ENCODE assay signal across 26 cellular contexts in genomic region chr2:2889141-2889540, GRCh38.
"Had no signal": no experiment of that assay in that cellular context is flagged by ENCODE, and none has a peak within 500 bp of the region (broad histone marks: within the 10 kb centered on the region; RNA-seq: fewer than 3 reads in every experiment).

No MANE protein-coding gene starts in this region.

- DNase-seq: occipital lobe; ovary; psoas muscle; right cardiac atrium; sigmoid colon; small intestine; stimulated activated CD4-positive, alpha-beta T cell treated with anti-CD3 and anti-CD28 coated beads, Interleukin-15, amount 100 ng/mL, for 24 hours; stimulated activated CD4-positive, alpha-beta T cell treated with anti-CD3 and anti-CD28 coated beads, Interleukin-2, amount 100 ng/mL, for 24 hours; stimulated activated CD4-positive, alpha-beta T cell treated with anti-CD3 and anti-CD28 coated beads, Interleukin-2, amount 100 ng/mL, for 48 hours; stimulated activated CD4-positive, alpha-beta T cell treated with anti-CD3 and anti-CD28 coated beads, Interleukin-4, amount 100 ng/mL, for 24 hours; stimulated activated naive B cell treated with anti-CD40 and anti-IgM and Interleukin-4, amounts not matched to agents 10 μg/mL and 1 μg/mL and 100 μg/mL, for 72 hours; stimulated activated naive CD4-positive, alpha-beta T cell treated with Interleukin-2 at 50 U/mL for 16 hours; stomach; thyroid gland; trophoblast cell; upper lobe of left lung had no signal

- H3K9me3 Mint-ChIP-seq: natural killer cell treated with Interleukin-12 subunit alpha and Interleukin-12 subunit beta and Interleukin-15 and Interleukin-18, amount 100 ng/mL, for 72 hours; stimulated activated effector memory CD8-positive, alpha-beta T cell treated with anti-CD3 and anti-CD28 coated beads, Interleukin-12 subunit alpha, Interleukin-12 subunit beta, amount 100 ng/mL, for 72 hours; stimulated activated naive B cell treated with anti-CD40 and anti-IgM and Interleukin-4, amounts not matched to agents 10 μg/mL and 1 μg/mL and 100 μg/mL, for 72 hours; stimulated activated naive CD8-positive, alpha-beta T cell treated with anti-CD3 and anti-CD28 coated beads, Interleukin-15, Interleukin-2, amounts not matched to agents 100 ng/mL and 50 ng/mL, for 24 hours had no signal

- H3K27ac ChIP-seq: neural progenitor cell, ovary, parathyroid adenoma, psoas muscle, right lobe of liver, sigmoid colon, stomach, thoracic aorta, thyroid gland, tibial nerve, upper lobe of left lung, vagina had no signal

- H3K4me3 Mint-ChIP-seq: natural killer cell treated with Interleukin-12 subunit alpha and Interleukin-12 subunit beta and Interleukin-15 and Interleukin-18, amount 100 ng/mL, for 72 hours; neural progenitor cell; stimulated activated effector memory CD8-positive, alpha-beta T cell treated with anti-CD3 and anti-CD28 coated beads, Interleukin-12 subunit alpha, Interleukin-12 subunit beta, amount 100 ng/mL, for 72 hours; stimulated activated naive B cell treated with anti-CD40 and anti-IgM and Interleukin-4, amounts not matched to agents 10 μg/mL and 1 μg/mL and 100 μg/mL, for 72 hours; stimulated activated naive CD8-positive, alpha-beta T cell treated with anti-CD3 and anti-CD28 coated beads, Interleukin-15, Interleukin-2, amounts not matched to agents 100 ng/mL and 50 ng/mL, for 24 hours had no signal

- H3K27ac Mint-ChIP-seq: natural killer cell treated with Interleukin-12 subunit alpha and Interleukin-12 subunit beta and Interleukin-15 and Interleukin-18, amount 100 ng/mL, for 72 hours; neural progenitor cell; progenitor cell of endocrine pancreas; stimulated activated effector memory CD8-positive, alpha-beta T cell treated with anti-CD3 and anti-CD28 coated beads, Interleukin-12 subunit alpha, Interleukin-12 subunit beta, amount 100 ng/mL, for 72 hours; stimulated activated naive B cell treated with anti-CD40 and anti-IgM and Interleukin-4, amounts not matched to agents 10 μg/mL and 1 μg/mL and 100 μg/mL, for 72 hours; stimulated activated naive CD8-positive, alpha-beta T cell treated with anti-CD3 and anti-CD28 coated beads, Interleukin-15, Interleukin-2, amounts not matched to agents 100 ng/mL and 50 ng/mL, for 24 hours had no signal

- H3K36me3 Mint-ChIP-seq: natural killer cell treated with Interleukin-12 subunit alpha and Interleukin-12 subunit beta and Interleukin-15 and Interleukin-18, amount 100 ng/mL, for 72 hours; stimulated activated effector memory CD8-positive, alpha-beta T cell treated with anti-CD3 and anti-CD28 coated beads, Interleukin-12 subunit alpha, Interleukin-12 subunit beta, amount 100 ng/mL, for 72 hours had no signal

- H3K4me1 Mint-ChIP-seq: stimulated activated effector memory CD8-positive, alpha-beta T cell treated with anti-CD3 and anti-CD28 coated beads, Interleukin-12 subunit alpha, Interleukin-12 subunit beta, amount 100 ng/mL, for 72 hours; stimulated activated naive B cell treated with anti-CD40 and anti-IgM and Interleukin-4, amounts not matched to agents 10 μg/mL and 1 μg/mL and 100 μg/mL, for 72 hours had no signal
